In genomic region chr11:119585038-119585666, GRCh38 we compare ENCODE assay signal across 9 cellular contexts.
DNase-seq lines count a peak whose midpoint lies in the region; ATAC-seq and TF ChIP-seq lines count a peak whose summit lies in the region.
"Had no signal": no experiment of that assay in that cellular context is flagged by ENCODE, and none has a peak within 500 bp of the region (broad histone marks: within the 10 kb centered on the region; RNA-seq: fewer than 3 reads in every experiment).

No MANE protein-coding gene starts in this region.

- peaks cover 8 to 15% of the 10 kb centered on the region in 2 donors for H3K4me1 Mint-ChIP-seq in stimulated activated naive B cell treated with anti-CD40 and anti-IgM and Interleukin-4, amounts not matched to agents 10 μg/mL and 1 μg/mL and 100 μg/mL, for 72 hours

- H3K9me2 ChIP-seq in Karpas-422 (replicated peaks; ENCODE audit: insufficient read depth, low read length), result no peaks in the 10 kb centered on the region

- peaks cover 44 to 52% of the 10 kb centered on the region in 2 donors for H3K27me3 Mint-ChIP-seq in stimulated activated naive B cell treated with anti-CD40 and anti-IgM and Interleukin-4, amounts not matched to agents 10 μg/mL and 1 μg/mL and 100 μg/mL, for 72 hours

- no peaks in the 10 kb centered on the region for H3K36me3 ChIP-seq in Karpas-422 (ENCODE audit: insufficient read depth, low read length)

- H3K79me2 ChIP-seq in Karpas-422 (ENCODE audit: low read length), result no peaks in the 10 kb centered on the region

- TF ChIP-seq POLR2A in NB4 (IDR thresholded peaks at IDR 0.05; ENCODE audit: extremely low read depth, insufficient read length), result no peak

- peak overlapping the region; percentile 65 for H3K4me3 ChIP-seq in NB4 (ENCODE audit: low read depth, low read length)
- H3K4me3 ChIP-seq in Karpas-422 (ENCODE audit: low read length), result no peak overlapping the region

- H3K4me3 Mint-ChIP-seq in stimulated activated naive B cell treated with anti-CD40 and anti-IgM and Interleukin-4, amounts not matched to agents 10 μg/mL and 1 μg/mL and 100 μg/mL, for 72 hours, result peak overlapping the region; percentile 67 to 68

- H3K9ac ChIP-seq in Karpas-422 (ENCODE audit: low read length), result no peak overlapping the region

- no peaks in the 10 kb centered on the region for H3K4me1 ChIP-seq in Karpas-422 (ENCODE audit: low read length)

- no peak overlapping the region for H3K27ac Mint-ChIP-seq in stimulated activated naive B cell treated with anti-CD40 and anti-IgM and Interleukin-4, amounts not matched to agents 10 μg/mL and 1 μg/mL and 100 μg/mL, for 72 hours
- H3K27ac Mint-ChIP-seq: IgD-negative memory B cell had no signal

- no peaks in the 10 kb centered on the region for H3K9me3 ChIP-seq in Karpas-422 (ENCODE audit: low read length)

- no peaks in the 10 kb centered on the region for H4K20me1 ChIP-seq in Karpas-422 (ENCODE audit: insufficient read depth, low read depth, low read length)

- DNase-seq in NB4 (ENCODE audit: low read depth) (peak; percentile 43), iPS-NIHi11 (ENCODE audit: low spot score) (peak; percentile 75), Karpas-422 (no peak), H4 (ENCODE audit: low spot score) (no peak)
- DNase-seq in stimulated activated naive B cell treated with anti-CD40 and anti-IgM and Interleukin-4, amounts not matched to agents 10 μg/mL and 1 μg/mL and 100 μg/mL, for 72 hours, result no peak

- H3K9me3 Mint-ChIP-seq in stimulated activated naive B cell treated with anti-CD40 and anti-IgM and Interleukin-4, amounts not matched to agents 10 μg/mL and 1 μg/mL and 100 μg/mL, for 72 hours, result peaks cover 0 to 2% of the 10 kb centered on the region in 2 donors

- H2AFZ ChIP-seq in Karpas-422 (ENCODE audit: low read length), result no peak overlapping the region

- TF ChIP-seq CTCF in NB4 (IDR thresholded peaks at IDR 0.05; ENCODE audit: low read depth, low read length), result no peak

- peak overlapping the region; percentile 44 for H3K27ac ChIP-seq in angular gyrus (ENCODE audit: low read depth, low read length)
- H3K27ac ChIP-seq in Karpas-422 (ENCODE audit: low read length), result no peak overlapping the region

- no peak for ATAC-seq in stimulated activated naive B cell treated with anti-CD40 and anti-IgM and Interleukin-4, amounts not matched to agents 10 μg/mL and 1 μg/mL and 100 μg/mL, for 72 hours (replicated peaks)
- ATAC-seq in HG02678 (IDR thresholded peaks at IDR 0.05; ENCODE audit: unreplicated experiment) (no peak), HG02642 (IDR thresholded peaks at IDR 0.05; ENCODE audit: poor library complexity, unreplicated experiment) (no peak)

- H3K27me3 ChIP-seq in Karpas-422 (ENCODE audit: low read length), result no peaks in the 10 kb centered on the region

- no peaks in the 10 kb centered on the region for H3K36me3 Mint-ChIP-seq in stimulated activated naive B cell treated with anti-CD40 and anti-IgM and Interleukin-4, amounts not matched to agents 10 μg/mL and 1 μg/mL and 100 μg/mL, for 72 hours
- H3K36me3 Mint-ChIP-seq: IgD-negative memory B cell had no signal

- H3K4me2 ChIP-seq in Karpas-422 (ENCODE audit: low read depth, low read length, poor library complexity, severe bottlenecking), result no peak overlapping the region

Comparison
In these comparisons a context has a peak if more than half of its experiments do, and no peak if none do; other contexts are left out.
1. DNase-seq: peak in NB4 (single experiment) and iPS-NIHi11 (single experiment); none in stimulated activated naive B cell treated with anti-CD40 and anti-IgM and Interleukin-4, amounts not matched to agents 10 μg/mL and 1 μg/mL and 100 μg/mL, for 72 hours (single experiment), Karpas-422 (single experiment) and H4 (single experiment).